4 cellular contexts compared by ENCODE assay signal in the genomic region with DNA sequence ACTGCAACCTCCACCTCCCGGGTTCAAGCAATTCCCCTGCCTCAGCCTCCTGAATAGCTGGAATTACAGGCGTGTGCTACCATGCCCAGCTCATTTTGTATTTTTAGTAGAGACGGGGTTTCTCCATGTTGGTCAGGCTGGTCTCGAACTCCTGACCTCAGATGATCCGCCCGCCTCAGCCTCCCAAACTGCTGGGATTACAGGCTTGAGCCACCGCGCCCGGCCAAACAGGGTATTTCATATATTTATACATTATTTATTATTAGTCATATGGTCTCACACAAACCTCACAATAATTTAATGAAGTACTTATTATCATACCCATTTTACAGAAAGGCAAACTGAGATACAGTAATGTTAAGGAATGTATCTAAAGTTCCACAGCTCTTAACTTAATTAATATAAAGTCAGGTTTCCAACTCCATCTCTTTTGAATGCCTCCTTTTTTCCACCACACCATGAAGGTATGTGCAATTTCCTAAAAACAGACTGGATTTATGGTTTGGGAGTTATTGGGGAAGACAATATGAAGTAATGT.
A peak's percentile ranks its signal among the peaks of the same experiment; 100 is the strongest.
DNase-seq lines count a peak whose midpoint lies in the region; ATAC-seq, FAIRE-seq and TF ChIP-seq lines count a peak whose summit lies in the region.
"Not testable (repeated sequence)": the region's sequence is repeated elsewhere in the genome, so short reads cannot be mapped to it uniquely, and the experiment has no call there.

No MANE protein-coding gene starts in this region.

- not testable (repeated sequence) for H4K20me1 ChIP-seq in GM23338 (replicated peaks; ENCODE audit: insufficient read depth); GM12878 (ENCODE audit: control insufficient read depth, insufficient read depth); HepG2 (ENCODE audit: insufficient read depth, low read length)

- not testable (repeated sequence) for H3K27me3 ChIP-seq in GM23338 (ENCODE audit: insufficient read depth); GM12878 (replicated peaks in 1 of 2; ENCODE audit: control insufficient read depth in 2 of 2, insufficient read depth in 2 of 2, low read length in 1 of 2); HepG2 (ENCODE audit: control insufficient read depth in 1 of 2, insufficient read depth in 2 of 2, low read length in 2 of 2)

- POLR2A ChIA-PET in RWPE1 (lab: Yijun Ruan, JAX; ENCODE audit: low non-redundant PET); GM12878 (lab: Charles Lee): not testable (repeated sequence)
- POLR2A ChIA-PET in HepG2 (lab: Yijun Ruan, JAX) = interaction anchor here (0.7 to 1.2 kb wide), 3 partner anchors 66 to 81 kb away, joined by 3 to 5 read pairs (median 4); a partner anchor contains a TSS

- intact Hi-C loops in GM12878 (cut with micrococcal nuclease; ENCODE audit: unreplicated experiment); HepG2 (cut with micrococcal nuclease; ENCODE audit: unreplicated experiment): not testable (repeated sequence)

- not testable (repeated sequence) for H3K9ac ChIP-seq in GM12878 (ENCODE audit: control insufficient read depth, insufficient read depth, low read length); HepG2 (ENCODE audit: insufficient read depth, low read depth, low read length)

- not testable (repeated sequence) for H3K4me3 Mint-ChIP-seq in GM23338

- not testable (repeated sequence) for TF ChIP-seq RAD21 in GM12878 (IDR thresholded peaks at IDR 0.05; ENCODE audit: insufficient read depth, low read depth, low read length); HepG2 (CRISPR knock-in tag; IDR thresholded peaks at IDR 0.05)

- peak overlapping the region; percentile 34; the same call in 1 of the 2 replicates for H3K27ac ChIP-seq in GM23338 (ENCODE audit: low read depth)
- peak overlapping the region; percentile 11; the same call in 1 of the 2 replicates for H3K27ac ChIP-seq in RWPE1
- H3K27ac ChIP-seq in GM12878 (ENCODE audit: control insufficient read depth, insufficient read depth); HepG2 (ENCODE audit: extremely low read length, insufficient read depth, low read length): not testable (repeated sequence)

- peaks cover 94% of the 10 kb centered on the region for H3K36me3 Mint-ChIP-seq in GM23338 (ENCODE audit: low read depth)

- H3K27ac Mint-ChIP-seq in GM23338 = not testable (repeated sequence)

- ATAC-seq in GM23338, GM12878, HepG2: not testable (repeated sequence)

- not testable (repeated sequence) for H3K9me2 ChIP-seq in GM23338 (ENCODE audit: insufficient read depth)

- H3K27me3 Mint-ChIP-seq in GM23338 (ENCODE audit: insufficient read depth, low read depth, poor library complexity) = not testable (repeated sequence)

- 97% methylated on average over 8 of the region's 9 CpGs for WGBS in GM12878 (ENCODE audit: insufficient coverage, insufficient replicate concordance, low lambda C conversion rate, missing lambda C conversion rate)
- 93% methylated on average over 9 of the region's 9 CpGs for WGBS in HepG2 (ENCODE audit: low lambda C conversion rate)

- not testable (repeated sequence) for TF ChIP-seq POLR2A in GM12878 (IDR thresholded peaks at IDR 0.05; ENCODE audit: low read depth, low read length); HepG2 (IDR thresholded peaks at IDR 0.05; ENCODE audit: insufficient read depth in 1 of 2, low read depth in 2 of 2, low read length in 2 of 2)

- not testable (repeated sequence) for H3K4me2 ChIP-seq in GM23338; GM12878 (ENCODE audit: control insufficient read depth, insufficient read depth); HepG2 (ENCODE audit: low read depth, low read length)

- H3K36me3 ChIP-seq in GM23338 (ENCODE audit: insufficient read depth) = peaks cover 63% of the 10 kb centered on the region
- H3K36me3 ChIP-seq in GM12878 (ENCODE audit: control insufficient read depth in 2 of 2, insufficient read depth in 2 of 2, low read length in 1 of 2) = peaks cover 19 to 59% of the 10 kb centered on the region in 2 experiments
- peaks cover 56 to 90% of the 10 kb centered on the region in 2 experiments for H3K36me3 ChIP-seq in HepG2 (replicated peaks in 1 of 2; ENCODE audit: control insufficient read depth in 1 of 2, insufficient read depth in 2 of 2, low read length in 2 of 2)

- in situ Hi-C loops in GM12878 (cut with MboI); HepG2 (cut with HindIII; ENCODE audit: extremely low pct_ligation_motif_present, low pct_unique_long_range_greater_than_20kb): not testable (repeated sequence)

- CTCF ChIA-PET in RWPE1 (lab: Yijun Ruan, JAX) (interaction anchor here (1.3 kb wide), 1 partner anchor 94 kb away, joined by 4 read pairs; no protein-coding TSS in a partner anchor), GM12878 (lab: Yijun Ruan, JAX) (interaction anchor here (0.6 to 2.1 kb wide), 3 partner anchors 15 to 93 kb away, joined by 3 to 11 read pairs (median 4); no protein-coding TSS in a partner anchor), HepG2 (lab: Yijun Ruan, JAX; ENCODE audit: low intra/inter-chr PET ratio, low total read pairs) (interaction anchor here (1.1 kb wide), 1 partner anchor 93 kb away, joined by 4 read pairs; no protein-coding TSS in a partner anchor)

- H3K4me1 Mint-ChIP-seq in GM23338 = not testable (repeated sequence)

- H3K9me3 Mint-ChIP-seq in GM23338 = not testable (repeated sequence)

- DNase-seq in GM23338 (ENCODE audit: low spot score); RWPE1 (ENCODE audit: low spot score); GM12878 (ENCODE audit: low read depth, low spot score); HepG2 (ENCODE audit: low spot score): not testable (repeated sequence)

- not testable (repeated sequence) for H3K9me3 ChIP-seq in GM12878 (replicated peaks; ENCODE audit: control insufficient read depth, insufficient read depth, low read length); HepG2 (ENCODE audit: low read length)

- peaks cover 36% of the 10 kb centered on the region for H3F3A ChIP-seq in GM23338 (replicated peaks; ENCODE audit: low read depth)

- TF ChIP-seq CTCF in GM23338 (conservative IDR thresholded peaks at IDR 0.05; ENCODE audit: low read depth in 2 of 2); RWPE1 (conservative IDR thresholded peaks at IDR 0.05; ENCODE audit: low read depth); GM12878 (IDR thresholded peaks at IDR 0.05 in 2 of 3, conservative IDR thresholded peaks at IDR 0.05 in 1 of 3; ENCODE audit: control insufficient read depth in 2 of 3, extremely low read depth in 1 of 3, insufficient read depth in 1 of 3, low read depth in 3 of 3, low read length in 3 of 3); HepG2 (CRISPR knock-in tag; IDR thresholded peaks at IDR 0.05): not testable (repeated sequence)

- not testable (repeated sequence) for H2AFZ ChIP-seq in GM23338; GM12878 (ENCODE audit: control insufficient read depth, low read depth, low read length); HepG2 (ENCODE audit: low read length)

- peaks cover 14% of the 10 kb centered on the region for H3K4me1 ChIP-seq in GM23338 (ENCODE audit: insufficient read depth)
- H3K4me1 ChIP-seq in GM12878 (ENCODE audit: control insufficient read depth, insufficient read depth, low read length); HepG2 (ENCODE audit: insufficient read depth, low read length): not testable (repeated sequence)

- TF ChIP-seq EP300 in GM12878 (IDR thresholded peaks at IDR 0.05; ENCODE audit: borderline replicate concordance in 1 of 2, control insufficient read depth in 1 of 2, low read depth in 2 of 2, low read length in 2 of 2); HepG2 (IDR thresholded peaks at IDR 0.05; ENCODE audit: low read depth in 2 of 2, low read length in 2 of 2); HepG2 (CRISPR knock-in tag; IDR thresholded peaks at IDR 0.05; ENCODE audit: borderline replicate concordance): not testable (repeated sequence)

- SMC1A ChIA-PET in GM12878 (lab: Charles Lee; ENCODE audit: uncharacterized antibody, unreplicated experiment) = interaction anchor here (1.0 to 3.0 kb wide), 2 partner anchors 16 to 44 kb away, joined by 4 to 14 read pairs; no protein-coding TSS in a partner anchor

- not testable (repeated sequence) for FAIRE-seq in GM12878 (lab: Jason Lieb, UNC); HepG2 (lab: Jason Lieb, UNC)

- H3K79me2 ChIP-seq in GM23338 (replicated peaks; ENCODE audit: insufficient read depth) (peaks cover 66% of the 10 kb centered on the region), HepG2 (ENCODE audit: insufficient read depth, low read length) (peaks cover 13% of the 10 kb centered on the region)
- not testable (repeated sequence) for H3K79me2 ChIP-seq in GM12878 (ENCODE audit: control insufficient read depth, insufficient read depth, low read length)

- BruUV-seq in GM12878 (replicated peaks; lab: Mats Ljungman, UMichigan); HepG2 (replicated peaks; lab: Mats Ljungman, UMichigan): not testable (repeated sequence)

- not testable (repeated sequence) for H3K4me3 ChIP-seq in GM23338; GM12878; HepG2 (replicated peaks in 1 of 3; ENCODE audit: insufficient read depth in 1 of 3, low read depth in 2 of 3, low read length in 3 of 3)

- RAD21 ChIA-PET in GM12878 (lab: Charles Lee; ENCODE audit: unreplicated experiment) = interaction anchor here (0.7 to 0.9 kb wide), 2 partner anchors 94 to 879 kb away, joined by 3 to 4 read pairs; no protein-coding TSS in a partner anchor

TF ChIP-seq in GM12878, 131 proteins besides CTCF, POLR2A, EP300 and RAD21:
- TF ChIP-seq ETV6 (conservative IDR thresholded peaks at IDR 0.05 in 1 of 2, IDR thresholded peaks at IDR 0.05 in 1 of 2; ENCODE audit: borderline replicate concordance in 1 of 2, low read depth in 1 of 2) = peak in 1 of 2 experiments; percentile 73; a peak in 1 of 4 replicates
- 0 out of 2 replicates have a peak, but pooled peaks have one; percentile 0 for TF ChIP-seq NFXL1 (IDR thresholded peaks at IDR 0.05; ENCODE audit: borderline replicate concordance)
TF ChIP-seq in GM12878: peak in this region for 2; not testable (repeated sequence) for 129.

TF ChIP-seq in HepG2, 621 proteins besides CTCF, POLR2A, EP300 and RAD21:
- TF ChIP-seq CHD4 (IDR thresholded peaks at IDR 0.05; ENCODE audit: borderline replicate concordance, low read length) = peak; percentile 91; the same call in 1 of the 2 replicates
- peak; percentile 96 for TF ChIP-seq ZNF629 (CRISPR knock-in tag; conservative IDR thresholded peaks at IDR 0.05)
- TF ChIP-seq RCOR2 (CRISPR knock-in tag; IDR thresholded peaks at IDR 0.05) = peak; percentile 56; the same call in 1 of the 2 replicates
TF ChIP-seq in HepG2: peak in this region for 3; not testable (repeated sequence) for 618.
